Comparison of ENCODE assay signal across 8 cellular contexts in the genomic region with DNA sequence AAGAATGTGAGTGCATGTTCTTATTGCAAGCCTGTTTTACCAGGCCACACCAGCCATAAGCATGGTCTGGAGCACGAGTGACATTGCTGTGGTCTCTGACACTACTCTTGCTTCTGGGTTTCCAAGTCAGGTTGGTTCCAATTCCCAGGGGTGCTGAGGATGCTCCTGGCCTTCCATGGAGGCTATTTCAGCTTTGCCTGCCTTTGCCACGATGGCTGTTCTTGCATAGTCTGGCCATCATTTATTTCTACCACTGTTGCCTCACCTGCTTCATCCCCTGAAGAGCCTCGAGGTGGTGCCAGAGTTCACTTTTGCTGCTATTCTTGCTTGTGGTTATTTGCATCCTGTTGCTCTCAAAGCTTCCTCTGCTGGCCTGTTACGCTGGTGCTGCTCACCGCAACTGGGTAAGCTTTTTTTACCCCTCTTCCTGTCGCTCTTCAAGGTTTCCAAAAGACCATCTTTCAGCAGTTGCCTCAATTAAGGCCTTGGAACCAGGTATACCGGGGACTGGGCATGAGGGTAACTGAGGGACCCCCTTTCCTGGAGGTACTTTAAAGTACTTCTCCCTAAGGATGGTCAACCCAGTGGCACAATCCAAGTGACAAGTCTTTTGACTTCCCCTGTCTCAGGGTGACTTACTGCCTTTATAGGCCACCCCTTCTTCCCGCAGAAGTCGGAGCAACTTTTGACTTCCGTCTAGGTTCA.
A peak's percentile ranks its signal among the peaks of the same experiment; 100 is the strongest.
DNase-seq lines count a peak whose midpoint lies in the region; ATAC-seq and TF ChIP-seq lines count a peak whose summit lies in the region.

No MANE protein-coding gene starts in this region.

- H3K4me3 ChIP-seq in GM12865 (ENCODE audit: low read depth, low read length) (no peak overlapping the region), body of pancreas (no peak overlapping the region), liver (ENCODE audit: low read depth in 1 of 3, low read length in 3 of 3) (no peak overlapping the region)

- ATAC-seq in body of pancreas = peak; percentile 74

- H3K9ac ChIP-seq in liver (ENCODE audit: low read depth in 1 of 2, low read length in 2 of 2) = no peak overlapping the region

- H3K4me1 ChIP-seq in body of pancreas = no peaks in the 10 kb centered on the region
- no peaks in the 10 kb centered on the region for H3K4me1 ChIP-seq in liver (ENCODE audit: control insufficient read depth in 4 of 4, insufficient read depth in 4 of 4, low read length in 3 of 4)

- TF ChIP-seq CTCF in GM12865 (IDR thresholded peaks at IDR 0.05; ENCODE audit: insufficient read depth, low read depth, low read length, missing control alignments) (peak; percentile 88), body of pancreas (IDR thresholded peaks at IDR 0.05) (peak; percentile 25 to 68 (median 40)), liver (IDR thresholded peaks at IDR 0.05; ENCODE audit: low read depth, low read length, missing input control) (peak; percentile 57)

- TF ChIP-seq POLR2A in body of pancreas (IDR thresholded peaks at IDR 0.05) = no peak

- H3K9me3 ChIP-seq in body of pancreas = no peaks in the 10 kb centered on the region
- no peaks in the 10 kb centered on the region for H3K9me3 ChIP-seq in liver (ENCODE audit: control insufficient read depth in 4 of 4, low read length in 3 of 4)

- no peaks in the 10 kb centered on the region for H3K27me3 ChIP-seq in body of pancreas
- H3K27me3 ChIP-seq in liver (ENCODE audit: control insufficient read depth in 4 of 4, insufficient read depth in 4 of 4, low read length in 3 of 4) = no peaks in the 10 kb centered on the region

- intact Hi-C loops in body of pancreas (cut with DNase I) = no loop called here

- DNase-seq in GM12865 (ENCODE audit: low read depth) = peak; percentile 92
- DNase-seq in H4 (ENCODE audit: low spot score) = peak; percentile 67
- DNase-seq in LHCN-M2 (ENCODE audit: low read depth) = peak; percentile 41
- DNase-seq in UCSD-AML1 (lab: John Stamatoyannopoulos, UW; ENCODE audit: unreplicated experiment) = peak; percentile 80
- DNase-seq in body of pancreas = peak in 3 of 4 donors; percentile 25 to 34 (median 25)
- peak; percentile 37 to 39 for DNase-seq in stimulated activated CD8-positive, alpha-beta memory T cell treated with anti-CD3 and anti-CD28 coated beads, Interleukin-2, amount 100 ng/mL, for 1 hour (ENCODE audit: low read depth in 2 of 2)
- DNase-seq in NCI-H187 (lab: John Stamatoyannopoulos, UW) = no peak

- H3K36me3 ChIP-seq in body of pancreas (replicated peaks in 1 of 2; ENCODE audit: insufficient read depth in 1 of 2, low read depth in 2 of 2) = peaks cover 0 to 2% of the 10 kb centered on the region in 2 donors
- peaks cover 0 to 9% (median under 1%) of the 10 kb centered on the region in 4 donors for H3K36me3 ChIP-seq in liver (ENCODE audit: control insufficient read depth in 4 of 4, insufficient read depth in 3 of 4, low read depth in 1 of 4, low read length in 3 of 4)

- peak; percentile 73 to 94 for TF ChIP-seq RAD21 in liver (IDR thresholded peaks at IDR 0.05)

- no peak overlapping the region for H3K27ac ChIP-seq in body of pancreas
- H3K27ac ChIP-seq in liver (ENCODE audit: low read depth in 1 of 2, low read length in 2 of 2) = peak overlapping the region in 1 of 2 donors; percentile 47

- WGBS in body of pancreas, 2 donors = 66 to 73% methylated on average over 10 of the region's 10 CpGs
- 72% methylated on average over 10 of the region's 10 CpGs for WGBS in liver

TF ChIP-seq in liver, 16 proteins besides CTCF, POLR2A, EP300 and RAD21:
- TF ChIP-seq ATF3 (IDR thresholded peaks at IDR 0.05) (peak; percentile 62), HNF4A (conservative IDR thresholded peaks at IDR 0.05) (no peak)

Comparison
In these comparisons a context has a peak if more than half of its experiments do, and no peak if none do; other contexts are left out.
1. DNase-seq: peak in GM12865 (single experiment), H4 (single experiment), LHCN-M2 (single experiment), UCSD-AML1 (single experiment), body of pancreas (3 of 4) and stimulated activated CD8-positive, alpha-beta memory T cell treated with anti-CD3 and anti-CD28 coated beads, Interleukin-2, amount 100 ng/mL, for 1 hour (2 of 2); none in NCI-H187 (0 of 2).
2. Peak in every context shown above with its lines, with median percentiles within 50 percentile points of each other: CTCF ChIP-seq.